8 cellular contexts compared by ENCODE assay signal in genomic region chr4:56544573-56545131, GRCh38. TPM values are rescaled to one million over a fixed set of nuclear protein-coding genes. Genes with fewer than 3 reads are reported as not detected.
DNase-seq lines count a peak whose midpoint lies in the region; ATAC-seq and TF ChIP-seq lines count a peak whose summit lies in the region.

No MANE protein-coding gene starts in this region.

- peak; percentile 99 for ATAC-seq in GM21515 (IDR thresholded peaks at IDR 0.05; ENCODE audit: unreplicated experiment)
- peak; percentile 99 to 100 for ATAC-seq in naive thymus-derived CD8-positive, alpha-beta T cell
- ATAC-seq in stimulated activated memory B cell treated with anti-CD40 and anti-IgM and Interleukin-4, amounts not matched to agents 10 μg/mL and 1 μg/mL and 100 μg/mL, for 72 hours = peak; percentile 96

- H3K4me3 Mint-ChIP-seq in activated T-helper 1 cell treated with anti-CD3 and anti-CD28 coated beads, Interleukin-12 subunit alpha, Interleukin-12 subunit beta, Interleukin-2, Interleukin-4 antibody, amounts not matched to agents 30 ng/mL and 10 ng/mL and 1 ng/mL, durations not matched to agents 14 hours and 24 hours and 36 hours = peak overlapping the region; percentile 68
- peak overlapping the region; percentile 65 to 84 (median 73) for H3K4me3 Mint-ChIP-seq in naive thymus-derived CD8-positive, alpha-beta T cell
- peak overlapping the region; percentile 60 for H3K4me3 Mint-ChIP-seq in stimulated activated memory B cell treated with anti-CD40 and anti-IgM and Interleukin-4, amounts not matched to agents 10 μg/mL and 1 μg/mL and 100 μg/mL, for 72 hours

- H3K36me3 Mint-ChIP-seq in activated T-helper 1 cell treated with anti-CD3 and anti-CD28 coated beads, Interleukin-12 subunit alpha, Interleukin-12 subunit beta, Interleukin-2, Interleukin-4 antibody, amounts not matched to agents 30 ng/mL and 10 ng/mL and 1 ng/mL, durations not matched to agents 14 hours and 24 hours and 36 hours (ENCODE audit: low read depth) = no peaks in the 10 kb centered on the region
- no peaks in the 10 kb centered on the region for H3K36me3 Mint-ChIP-seq in naive thymus-derived CD8-positive, alpha-beta T cell
- no peaks in the 10 kb centered on the region for H3K36me3 Mint-ChIP-seq in stimulated activated memory B cell treated with anti-CD40 and anti-IgM and Interleukin-4, amounts not matched to agents 10 μg/mL and 1 μg/mL and 100 μg/mL, for 72 hours

- H3K4me1 Mint-ChIP-seq in activated T-helper 1 cell treated with anti-CD3 and anti-CD28 coated beads, Interleukin-12 subunit alpha, Interleukin-12 subunit beta, Interleukin-2, Interleukin-4 antibody, amounts not matched to agents 30 ng/mL and 10 ng/mL and 1 ng/mL, durations not matched to agents 14 hours and 24 hours and 36 hours (ENCODE audit: low read depth) = peaks cover 24% of the 10 kb centered on the region
- peaks cover 4 to 19% (median 13%) of the 10 kb centered on the region in 4 donors for H3K4me1 Mint-ChIP-seq in naive thymus-derived CD8-positive, alpha-beta T cell
- H3K4me1 Mint-ChIP-seq in stimulated activated memory B cell treated with anti-CD40 and anti-IgM and Interleukin-4, amounts not matched to agents 10 μg/mL and 1 μg/mL and 100 μg/mL, for 72 hours = peaks cover 16% of the 10 kb centered on the region

- no peaks in the 10 kb centered on the region for H3K4me1 ChIP-seq in HUES64 (ENCODE audit: insufficient read depth, low read length)

- no peaks in the 10 kb centered on the region for H3K36me3 ChIP-seq in HUES64 (ENCODE audit: insufficient read depth, low read length)

- H3K27me3 ChIP-seq in HUES64 (ENCODE audit: insufficient read depth, low read length) = peaks cover 11% of the 10 kb centered on the region

- H3K4me3 ChIP-seq in HUES64 (ENCODE audit: low read length) = peak overlapping the region; percentile 50

- WGBS in HUES64 = 9% methylated on average over 33 of the region's 33 CpGs

- no peaks in the 10 kb centered on the region for H3K9me3 ChIP-seq in HUES64 (ENCODE audit: insufficient read depth, low read depth, low read length)

- DNase-seq in D341Med (ENCODE audit: low spot score) (peak; percentile 96), fibroblast of gingiva (ENCODE audit: low read depth) (peak; percentile 65)
- DNase-seq in activated T-helper 1 cell treated with anti-CD3 and anti-CD28 coated beads, Interleukin-12 subunit alpha, Interleukin-12 subunit beta, Interleukin-2, Interleukin-4 antibody, amounts not matched to agents 30 ng/mL and 10 ng/mL and 1 ng/mL, durations not matched to agents 14 hours and 24 hours and 36 hours (ENCODE audit: low spot score) = peak; percentile 78
- peak; percentile 68 to 94 (median 86) for DNase-seq in naive thymus-derived CD8-positive, alpha-beta T cell

- no peaks in the 10 kb centered on the region for H3K9me3 Mint-ChIP-seq in activated T-helper 1 cell treated with anti-CD3 and anti-CD28 coated beads, Interleukin-12 subunit alpha, Interleukin-12 subunit beta, Interleukin-2, Interleukin-4 antibody, amounts not matched to agents 30 ng/mL and 10 ng/mL and 1 ng/mL, durations not matched to agents 14 hours and 24 hours and 36 hours
- H3K9me3 Mint-ChIP-seq in naive thymus-derived CD8-positive, alpha-beta T cell = no peaks in the 10 kb centered on the region
- H3K9me3 Mint-ChIP-seq in stimulated activated memory B cell treated with anti-CD40 and anti-IgM and Interleukin-4, amounts not matched to agents 10 μg/mL and 1 μg/mL and 100 μg/mL, for 72 hours = no peaks in the 10 kb centered on the region

- H3K9ac ChIP-seq in HUES64 (ENCODE audit: low read depth, low read length) = no peak overlapping the region

- no peak overlapping the region for H3K27ac Mint-ChIP-seq in activated T-helper 1 cell treated with anti-CD3 and anti-CD28 coated beads, Interleukin-12 subunit alpha, Interleukin-12 subunit beta, Interleukin-2, Interleukin-4 antibody, amounts not matched to agents 30 ng/mL and 10 ng/mL and 1 ng/mL, durations not matched to agents 14 hours and 24 hours and 36 hours
- peak overlapping the region in 9 of 10 donors; percentile 6 to 68 (median 29) for H3K27ac Mint-ChIP-seq in naive thymus-derived CD8-positive, alpha-beta T cell
- no peak overlapping the region for H3K27ac Mint-ChIP-seq in stimulated activated memory B cell treated with anti-CD40 and anti-IgM and Interleukin-4, amounts not matched to agents 10 μg/mL and 1 μg/mL and 100 μg/mL, for 72 hours

- H3K27me3 Mint-ChIP-seq in activated T-helper 1 cell treated with anti-CD3 and anti-CD28 coated beads, Interleukin-12 subunit alpha, Interleukin-12 subunit beta, Interleukin-2, Interleukin-4 antibody, amounts not matched to agents 30 ng/mL and 10 ng/mL and 1 ng/mL, durations not matched to agents 14 hours and 24 hours and 36 hours (ENCODE audit: insufficient read depth) = peaks cover 15% of the 10 kb centered on the region
- H3K27me3 Mint-ChIP-seq in naive thymus-derived CD8-positive, alpha-beta T cell = peaks cover 0 to 11% (median 2%) of the 10 kb centered on the region in 5 donors
- H3K27me3 Mint-ChIP-seq in stimulated activated memory B cell treated with anti-CD40 and anti-IgM and Interleukin-4, amounts not matched to agents 10 μg/mL and 1 μg/mL and 100 μg/mL, for 72 hours = peaks cover 35% of the 10 kb centered on the region

- intact Hi-C loops in activated T-helper 1 cell treated with anti-CD3 and anti-CD28 coated beads, Interleukin-12 subunit alpha, Interleukin-12 subunit beta, Interleukin-2, Interleukin-4 antibody, amounts not matched to agents 30 ng/mL and 10 ng/mL and 1 ng/mL, durations not matched to agents 14 hours and 24 hours and 36 hours (cut with micrococcal nuclease) = loop anchor here (1.0 to 2.0 kb wide), 7 partner anchors 12 to 292 kb away; partner anchors contain the start of genes ARL9 and SRP72

- H3K27ac ChIP-seq in HUES64 (ENCODE audit: low read depth, low read length) = no peak overlapping the region

- POLR2A ChIA-PET in naive thymus-derived CD8-positive, alpha-beta T cell (lab: Charles Lee) = interaction anchor here (0.7 to 1.2 kb wide), 5 partner anchors 17 to 433 kb away, joined by 3 to 5 read pairs (median 3); no protein-coding TSS in a partner anchor

TF ChIP-seq in PFSK-1, 5 proteins besides CTCF, POLR2A, EP300 and RAD21:
- TF ChIP-seq POLR2AphosphoS5 (IDR thresholded peaks at IDR 0.05; ENCODE audit: low read depth, low read length) (no peak), FOXP2 (optimal IDR thresholded peaks at IDR 0.05; ENCODE audit: borderline replicate concordance, extremely low read depth, extremely low read length, insufficient read depth) (peak; percentile 62), TAF1 (IDR thresholded peaks at IDR 0.05; ENCODE audit: borderline replicate concordance, insufficient read depth, low read length) (no peak), SIN3A (IDR thresholded peaks at IDR 0.05; ENCODE audit: borderline replicate concordance, insufficient read depth, low read length) (no peak), REST (IDR thresholded peaks at IDR 0.05; ENCODE audit: insufficient read depth in 1 of 2, low read depth in 2 of 2, low read length in 2 of 2) (0 out of 4 replicates have a peak, but pooled peaks of 1 of the 2 experiments have one; percentile 11)

RNA-seq across cellular contexts. Expression of gene ARL9, which starts 39.1 kb away (rescaled TPM):
- 0.65 TPM for polyA plus RNA-seq in HUES64 (2013, experiment 1 of 2)
- polyA plus RNA-seq in HUES64 (2013, experiment 2 of 2) = 0.89 TPM
- polyA plus RNA-seq in PFSK-1 (2012; ENCODE audit: insufficient read length, low read depth) = not detected
- 0.13 and 0.32 TPM in 2 replicates for total RNA-seq in activated T-helper 1 cell treated with anti-CD3 and anti-CD28 coated beads, Interleukin-12 subunit alpha, Interleukin-12 subunit beta, Interleukin-2, Interleukin-4 antibody, amounts not matched to agents 30 ng/mL and 10 ng/mL and 1 ng/mL, durations not matched to agents 14 hours and 24 hours and 36 hours
- under 1 TPM; 0.55 to 0.86 TPM for total RNA-seq in naive thymus-derived CD8-positive, alpha-beta T cell
- not detected for polyA plus RNA-seq in naive thymus-derived CD8-positive, alpha-beta T cell

Comparison
In these comparisons a context has a peak if more than half of its experiments do, and no peak if none do; other contexts are left out.
1. H3K27ac Mint-ChIP-seq: peak in naive thymus-derived CD8-positive, alpha-beta T cell (9 of 10); none in activated T-helper 1 cell treated with anti-CD3 and anti-CD28 coated beads, Interleukin-12 subunit alpha, Interleukin-12 subunit beta, Interleukin-2, Interleukin-4 antibody, amounts not matched to agents 30 ng/mL and 10 ng/mL and 1 ng/mL, durations not matched to agents 14 hours and 24 hours and 36 hours (single experiment) and stimulated activated memory B cell treated with anti-CD40 and anti-IgM and Interleukin-4, amounts not matched to agents 10 μg/mL and 1 μg/mL and 100 μg/mL, for 72 hours (single experiment).
2. Peak in every context shown above with its lines, with median percentiles within 50 percentile points of each other: DNase-seq, ATAC-seq and H3K4me3 Mint-ChIP-seq.